In the genomic region with DNA sequence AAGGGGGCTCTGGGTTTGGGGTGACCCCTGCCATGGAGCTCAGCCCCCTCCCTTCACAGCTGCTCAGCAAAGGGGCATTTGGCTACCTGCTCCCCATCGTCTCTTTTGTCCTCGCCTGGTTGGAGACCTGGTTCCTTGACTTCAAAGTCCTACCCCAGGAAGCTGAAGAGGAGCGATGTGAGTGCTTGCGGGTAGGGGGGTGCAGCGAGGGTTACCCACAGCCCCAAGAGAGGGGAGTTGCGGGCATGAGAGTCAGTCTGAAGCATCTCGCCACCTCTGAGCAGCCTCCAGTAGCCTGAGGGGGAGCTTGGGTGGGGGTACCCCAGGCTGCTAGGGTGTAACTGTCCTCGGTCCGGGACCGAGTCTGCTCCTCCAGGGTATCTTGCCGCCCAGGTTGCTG, we compare ENCODE assay signal across 13 cellular contexts. TPM values are rescaled to one million over a fixed set of nuclear protein-coding genes. Genes with fewer than 3 reads are reported as not detected.
"Had no signal": no experiment of that assay in that cellular context is flagged by ENCODE, and none has a peak within 500 bp of the region (broad histone marks: within the 10 kb centered on the region; RNA-seq: fewer than 3 reads in every experiment).

No MANE protein-coding gene starts in this region.

- H3K4me3 ChIP-seq: mucosa of descending colon, prostate gland, tibial nerve had no signal

- H3K27ac Mint-ChIP-seq: nephron had no signal

- H3K27me3 ChIP-seq: tibial nerve had no signal

- H3K9me3 ChIP-seq: mucosa of descending colon, prostate gland, tibial nerve had no signal

- H3K9me3 Mint-ChIP-seq: activated T-cell treated with anti-CD3 and anti-CD28 coated beads, Interleukin-2, amount 50 U/mL, for 4 hours; nephron had no signal

- DNase-seq: activated CD4-positive, alpha-beta T cell treated with anti-CD3 and anti-CD28 coated beads, Interleukin-2, amount 50 U/mL, for 48 hours; activated CD4-positive, CD25-positive, alpha-beta regulatory T cell treated with anti-CD3 and anti-CD28 coated beads, Interleukin-2, amount 50 U/mL, for 72 hours; activated gamma-delta T cell; activated T-cell treated with anti-CD3 and anti-CD28 coated beads, Interleukin-2, amount 50 U/mL, for 4 hours; effector CD8-positive, alpha-beta T cell; mucosa of descending colon; occipital lobe; stimulated activated CD4-positive, alpha-beta T cell treated with anti-CD3 and anti-CD28 coated beads, Interleukin-4, amount 100 ng/mL, for 1 hour; stimulated activated CD8-positive, alpha-beta memory T cell treated with anti-CD3 and anti-CD28 coated beads, Interleukin-4, amount 100 ng/mL, for 48 hours had no signal

- H3K4me3 Mint-ChIP-seq: activated T-cell treated with anti-CD3 and anti-CD28 coated beads, Interleukin-2, amount 50 U/mL, for 4 hours; nephron had no signal

- ATAC-seq: activated T-cell treated with anti-CD3 and anti-CD28 coated beads, Interleukin-2, amount 50 U/mL, for 4 hours; mucosa of descending colon had no signal

- H3K36me3 ChIP-seq: prostate gland had no signal

RNA-seq across cellular contexts. Expression of a gene that starts 9.9 kb away (rescaled TPM):
- total RNA-seq: activated T-cell treated with anti-CD3 and anti-CD28 coated beads, Interleukin-2, amount 50 U/mL, for 4 hours; T-helper 2 cell treated with Interferon-gamma antibody and Interleukin-4, amounts not matched to agents 100 ng/mL and 5 ng/mL, for 36 hours had no signal

RNA-seq across cellular contexts. Expression of a gene that starts 31.6 kb away (rescaled TPM):
- total RNA-seq: T-helper 2 cell treated with Interferon-gamma antibody and Interleukin-4, amounts not matched to agents 100 ng/mL and 5 ng/mL, for 36 hours had no signal
